In genomic region chr17:19311421-19312215, GRCh38 we compare ENCODE assay signal across 16 cellular contexts. TPM values are rescaled to one million over a fixed set of nuclear protein-coding genes. Genes with fewer than 3 reads are reported as not detected.
DNase-seq lines count a peak whose midpoint lies in the region; ATAC-seq and FAIRE-seq lines count a peak whose summit lies in the region.
"Had no signal": no experiment of that assay in that cellular context is flagged by ENCODE, and none has a peak within 500 bp of the region (broad histone marks: within the 10 kb centered on the region; RNA-seq: fewer than 3 reads in every experiment).

No MANE protein-coding gene starts in this region.

- intact Hi-C loops in right cardiac atrium (cut with DNase I) = no loop called here

- H3K9me3 ChIP-seq in right cardiac atrium (ENCODE audit: control insufficient read depth, low read length) (no peaks in the 10 kb centered on the region), subcutaneous abdominal adipose tissue (ENCODE audit: control insufficient read depth in 5 of 5, low read length in 5 of 5) (no peaks in the 10 kb centered on the region)
- H3K9me3 ChIP-seq: prostate gland had no signal

- no peak overlapping the region for H3K9ac ChIP-seq in subcutaneous abdominal adipose tissue (ENCODE audit: low read length in 5 of 5)

- WGBS in right cardiac atrium = 63% methylated on average over 6 of the region's 6 CpGs

- peak in 1 of 2 donors; percentile 67 for ATAC-seq in right cardiac atrium

- H3K27me3 ChIP-seq in right cardiac atrium (ENCODE audit: control insufficient read depth, insufficient read depth) (no peaks in the 10 kb centered on the region), subcutaneous abdominal adipose tissue (ENCODE audit: control insufficient read depth in 5 of 5, insufficient read depth in 4 of 5, low read length in 5 of 5) (no peaks in the 10 kb centered on the region)

- no peak overlapping the region for H3K4me3 ChIP-seq in right cardiac atrium (ENCODE audit: low read length)
- H3K4me3 ChIP-seq in subcutaneous abdominal adipose tissue (ENCODE audit: low read depth in 1 of 5, low read length in 5 of 5) = no peak overlapping the region
- H3K4me3 ChIP-seq: prostate gland had no signal

- no peak for FAIRE-seq in RCC 7860 (lab: Jason Lieb, UNC)
- FAIRE-seq: D721Med, GM19239, H1 had no signal

- peaks cover 4% of the 10 kb centered on the region for H3K4me1 ChIP-seq in right cardiac atrium (ENCODE audit: control insufficient read depth, insufficient read depth, low read length)
- peaks cover 0 to 34% (median 1%) of the 10 kb centered on the region in 5 donors for H3K4me1 ChIP-seq in subcutaneous abdominal adipose tissue (ENCODE audit: control insufficient read depth in 5 of 5, insufficient read depth in 5 of 5, low read length in 5 of 5)
- H3K4me1 ChIP-seq: prostate gland had no signal

- H3K36me3 ChIP-seq in subcutaneous abdominal adipose tissue (ENCODE audit: control insufficient read depth in 5 of 5, insufficient read depth in 5 of 5, low read length in 5 of 5) = peaks cover 0 to 42% (median 25%) of the 10 kb centered on the region in 5 donors

- peak; percentile 78 for DNase-seq in M059J (ENCODE audit: low read depth)
- DNase-seq in right cardiac atrium = no peak
- no peak for DNase-seq in KG1 (lab: John Stamatoyannopoulos, UW)
- DNase-seq in RCC 7860 (ENCODE audit: low spot score) = no peak
- no peak for DNase-seq in NCI-H748 treated with DMSO at 0.1 percent for 48 hours (lab: John Stamatoyannopoulos, UW)
- DNase-seq: activated CD8-positive, alpha-beta memory T cell treated with anti-CD3 and anti-CD28 coated beads, Interleukin-2, amount 50 U/mL, for 4 hours; effector CD8-positive, alpha-beta T cell; NCI-H1048; NCI-H524 treated with DMSO at 0.1 percent for 48 hours; WERI-Rb-1 had no signal

- H3K27ac ChIP-seq in angular gyrus (ENCODE audit: low read depth, low read length) = peak overlapping the region; percentile 20
- H3K27ac ChIP-seq in right cardiac atrium (ENCODE audit: low read length) = peak overlapping the region; percentile 61
- peak overlapping the region; percentile 55 for H3K27ac ChIP-seq in subcutaneous abdominal adipose tissue (ENCODE audit: low read depth, low read length)
- H3K27ac ChIP-seq: WERI-Rb-1 had no signal

RNA-seq across cellular contexts. Expression of gene B9D1, which starts 50.9 kb away (rescaled TPM):
- total RNA-seq in M059J (2014; rRNA removed; shearing (Covaris generic)) = 20.6 and 31.7 TPM in 2 replicates
- 10 to 100 TPM in 3 of 4 donors, 1 to 10 TPM in 1; 9.8 to 14.6 (median 12.1) TPM for total RNA-seq in right cardiac atrium
- 20.9 TPM for polyA plus RNA-seq in right cardiac atrium
